8 cellular contexts compared by ENCODE assay signal in the genomic region with DNA sequence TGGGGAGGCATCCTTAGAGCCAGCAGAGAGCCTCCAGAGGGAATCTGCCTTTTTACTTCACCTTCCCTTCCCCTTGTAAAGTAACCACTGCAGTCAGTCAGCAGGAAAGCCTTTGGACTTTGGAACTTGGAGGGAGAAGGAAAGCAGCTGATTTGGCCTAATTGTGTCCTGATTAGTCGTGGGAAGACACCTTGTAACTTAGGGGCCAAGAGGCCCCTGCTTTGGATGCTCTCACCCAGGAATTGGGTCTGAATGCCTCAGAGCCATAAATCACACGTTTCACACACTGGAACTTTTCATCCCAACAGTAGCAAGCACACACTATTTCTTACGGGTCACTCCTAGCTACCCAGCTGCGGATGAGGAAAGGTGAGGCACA.
DNase-seq lines count a peak whose midpoint lies in the region; ATAC-seq, FAIRE-seq and TF ChIP-seq lines count a peak whose summit lies in the region.

No MANE protein-coding gene starts in this region.

- peaks cover 8% of the 10 kb centered on the region; the same call in 1 of the 2 replicates for H3K27me3 Mint-ChIP-seq in HFFc6 (ENCODE audit: insufficient read depth)
- H3K27me3 Mint-ChIP-seq in activated CD8-positive, alpha-beta T cell treated with anti-CD3 and anti-CD28 coated beads for 36 hours: no peaks in the 10 kb centered on the region

- DNase-seq in HFFc6 (no peak), islet precursor cell (peak; percentile 54), small intestine (peak; percentile 80), NCI-H2196 (lab: John Stamatoyannopoulos, UW; ENCODE audit: unreplicated experiment) (no peak), NCI-H2107 treated with DMSO at 0.1 percent for 48 hours (lab: John Stamatoyannopoulos, UW; ENCODE audit: unreplicated experiment) (no peak)
- no peak for DNase-seq in activated CD8-positive, alpha-beta T cell treated with anti-CD3 and anti-CD28 coated beads for 36 hours
- DNase-seq in stimulated activated CD4-positive, alpha-beta T cell treated with anti-CD3 and anti-CD28 coated beads, Interleukin-4, amount 100 ng/mL, for 24 hours: no peak
- DNase-seq in activated effector memory CD4-positive, alpha-beta T cell treated with anti-CD3 and anti-CD28 coated beads, Interleukin-2, amount 50 U/mL, for 16 hours: no peak

- peak overlapping the region; percentile 3; the same call in 1 of the 2 replicates for H3K27ac Mint-ChIP-seq in HFFc6
- H3K27ac Mint-ChIP-seq in activated CD8-positive, alpha-beta T cell treated with anti-CD3 and anti-CD28 coated beads for 36 hours: peak overlapping the region; percentile 87

- H3K4me1 ChIP-seq in small intestine (ENCODE audit: control insufficient read depth in 2 of 2, insufficient read depth in 1 of 2, low read depth in 1 of 2, low read length in 1 of 2): peaks cover 0 to 3% of the 10 kb centered on the region in 2 donors

- H3K4me1 Mint-ChIP-seq in HFFc6 (ENCODE audit: low read depth): peaks cover 12% of the 10 kb centered on the region
- peaks cover 24% of the 10 kb centered on the region for H3K4me1 Mint-ChIP-seq in activated CD8-positive, alpha-beta T cell treated with anti-CD3 and anti-CD28 coated beads for 36 hours (ENCODE audit: low read depth)

- ATAC-seq in activated CD8-positive, alpha-beta T cell treated with anti-CD3 and anti-CD28 coated beads for 36 hours: no peak

- no peaks in the 10 kb centered on the region for H3K9me3 ChIP-seq in small intestine (ENCODE audit: control insufficient read depth, low read depth)

- no peak for FAIRE-seq in small intestine (lab: Jason Lieb, UNC)

- H3K36me3 ChIP-seq in small intestine (ENCODE audit: control insufficient read depth in 2 of 2, insufficient read depth in 2 of 2, low read length in 2 of 2): no peaks in the 10 kb centered on the region

- WGBS in small intestine, 3 donors: 14 to 53% (median 47%) methylated on average over 4 of the region's 4 CpGs

- no peak for TF ChIP-seq CTCF in HFFc6 (IDR thresholded peaks at IDR 0.05)
- no peak for TF ChIP-seq CTCF in activated CD8-positive, alpha-beta T cell treated with anti-CD3 and anti-CD28 coated beads for 36 hours (IDR thresholded peaks at IDR 0.05)

- no peaks in the 10 kb centered on the region for H3K27me3 ChIP-seq in small intestine (ENCODE audit: control insufficient read depth in 2 of 2, insufficient read depth in 2 of 2, low read length in 2 of 2)

- intact Hi-C loops in activated CD8-positive, alpha-beta T cell treated with anti-CD3 and anti-CD28 coated beads for 36 hours (cut with micrococcal nuclease): loop anchor here (5.0 to 10.0 kb wide), 3 partner anchors 87 to 277 kb away; a partner anchor contains a TSS

- H3K36me3 Mint-ChIP-seq in HFFc6 (ENCODE audit: low read depth): no peaks in the 10 kb centered on the region
- no peaks in the 10 kb centered on the region for H3K36me3 Mint-ChIP-seq in activated CD8-positive, alpha-beta T cell treated with anti-CD3 and anti-CD28 coated beads for 36 hours (ENCODE audit: low read depth)

- POLR2A ChIA-PET in activated CD8-positive, alpha-beta T cell treated with anti-CD3 and anti-CD28 coated beads for 36 hours (lab: Charles Lee): no interaction called here

- peak overlapping the region; percentile 35 to 41 for H3K27ac ChIP-seq in small intestine (ENCODE audit: low read depth in 1 of 2, low read length in 1 of 2)

- peak overlapping the region; percentile 77 for H3K4me3 Mint-ChIP-seq in HFFc6
- H3K4me3 Mint-ChIP-seq in activated CD8-positive, alpha-beta T cell treated with anti-CD3 and anti-CD28 coated beads for 36 hours: peak overlapping the region; percentile 63

- H3K9me3 Mint-ChIP-seq in HFFc6: no peaks in the 10 kb centered on the region
- no peaks in the 10 kb centered on the region for H3K9me3 Mint-ChIP-seq in activated CD8-positive, alpha-beta T cell treated with anti-CD3 and anti-CD28 coated beads for 36 hours

- H3K4me3 ChIP-seq in small intestine (ENCODE audit: low read depth in 1 of 2, low read length in 2 of 2): peak overlapping the region in 1 of 2 donors; percentile 39

- CTCF ChIA-PET in activated CD8-positive, alpha-beta T cell treated with anti-CD3 and anti-CD28 coated beads for 36 hours (lab: Charles Lee): interaction anchor here (0.8 to 3.2 kb wide), 14 partner anchors 15 to 392 kb away, joined by 3 to 19 read pairs (median 8); no protein-coding TSS in a partner anchor

Comparison
In these comparisons a context has a peak if more than half of its experiments do, and no peak if none do; other contexts are left out.
1. DNase-seq: peak in islet precursor cell (single experiment) and small intestine (single experiment); none in HFFc6 (single experiment), activated CD8-positive, alpha-beta T cell treated with anti-CD3 and anti-CD28 coated beads for 36 hours (single experiment), NCI-H2196 (single experiment), stimulated activated CD4-positive, alpha-beta T cell treated with anti-CD3 and anti-CD28 coated beads, Interleukin-4, amount 100 ng/mL, for 24 hours (single experiment), activated effector memory CD4-positive, alpha-beta T cell treated with anti-CD3 and anti-CD28 coated beads, Interleukin-2, amount 50 U/mL, for 16 hours (single experiment) and NCI-H2107 treated with DMSO at 0.1 percent for 48 hours (single experiment).